Comparison of ENCODE assay signal across 15 cellular contexts in the genomic region with DNA sequence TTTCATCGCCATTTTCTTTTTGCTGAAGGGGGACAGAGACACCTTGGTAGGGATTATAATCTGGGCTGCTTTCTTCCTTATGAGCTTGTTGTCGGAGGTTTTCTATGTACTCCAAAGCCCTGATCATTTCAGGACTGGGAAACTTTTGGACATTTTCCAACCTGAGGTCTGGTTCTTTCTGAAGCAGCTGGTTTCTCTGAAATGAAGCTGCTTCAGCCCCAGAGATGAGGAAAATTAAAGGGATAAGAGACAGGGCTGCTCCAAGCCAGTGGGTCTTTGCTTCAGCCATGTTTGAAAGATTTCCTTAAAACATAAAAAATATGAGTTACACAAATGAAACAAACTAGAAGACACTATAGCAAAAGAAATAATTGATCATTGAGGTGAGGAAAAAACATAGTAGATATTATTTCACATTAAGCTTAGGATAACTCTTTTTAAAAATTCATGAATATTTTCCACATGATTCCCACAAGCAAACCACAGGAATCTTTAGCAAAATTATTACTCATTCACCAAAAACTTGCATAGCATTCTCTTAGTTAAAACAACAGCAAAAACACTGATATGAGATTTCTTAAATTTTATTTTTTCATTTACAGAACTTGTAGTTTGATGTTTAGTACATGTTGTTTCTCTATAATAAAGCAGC. TPM values are rescaled to one million over a fixed set of nuclear protein-coding genes. Genes with fewer than 3 reads are reported as not detected.
DNase-seq lines count a peak whose midpoint lies in the region; ATAC-seq and TF ChIP-seq lines count a peak whose summit lies in the region.
"Had no signal": no experiment of that assay in that cellular context is flagged by ENCODE, and none has a peak within 500 bp of the region (broad histone marks: within the 10 kb centered on the region; RNA-seq: fewer than 3 reads in every experiment).

No MANE protein-coding gene starts in this region.

- H3K4me3 ChIP-seq in AG04450 (ENCODE audit: low read depth, low read length): no peak overlapping the region
- H3K4me3 ChIP-seq: BLaER1 treated with 17β-estradiol and CSF1 and Interleukin-3, amounts not matched to agents 10 nM and 100 nM had no signal

- POLR2A ChIA-PET in AG04450 (lab: Yijun Ruan, JAX): interaction anchor here (0.6 kb wide), 1 partner anchor 32 kb away, joined by 6 read pairs; no protein-coding TSS in a partner anchor

- H3K27me3 ChIP-seq in AG04450 (ENCODE audit: control insufficient read depth, insufficient read depth, low read length): no peaks in the 10 kb centered on the region
- H3K27me3 ChIP-seq: BLaER1 treated with 17β-estradiol and CSF1 and Interleukin-3, amounts not matched to agents 10 nM and 100 nM had no signal

- H3K36me3 Mint-ChIP-seq in activated T-helper 1 cell treated with anti-CD3 and anti-CD28 coated beads, Interleukin-12 subunit alpha, Interleukin-12 subunit beta, Interleukin-2, Interleukin-4 antibody, amounts not matched to agents 30 ng/mL and 10 ng/mL and 1 ng/mL, durations not matched to agents 14 hours and 24 hours and 36 hours (ENCODE audit: low read depth): no peaks in the 10 kb centered on the region
- H3K36me3 Mint-ChIP-seq: memory B cell; stimulated activated memory B cell treated with anti-CD40 and anti-IgM and Interleukin-4, amounts not matched to agents 10 μg/mL and 1 μg/mL and 100 μg/mL, for 72 hours had no signal

- H3K4me3 Mint-ChIP-seq in activated T-helper 1 cell treated with anti-CD3 and anti-CD28 coated beads, Interleukin-12 subunit alpha, Interleukin-12 subunit beta, Interleukin-2, Interleukin-4 antibody, amounts not matched to agents 30 ng/mL and 10 ng/mL and 1 ng/mL, durations not matched to agents 14 hours and 24 hours and 36 hours: no peak overlapping the region
- H3K4me3 Mint-ChIP-seq: activated B cell treated with CpG ODN at 0.5 μM for 24 hours; memory B cell; stimulated activated memory B cell treated with anti-CD40 and anti-IgM and Interleukin-4, amounts not matched to agents 10 μg/mL and 1 μg/mL and 100 μg/mL, for 72 hours had no signal

- H3K27me3 Mint-ChIP-seq in activated T-helper 1 cell treated with anti-CD3 and anti-CD28 coated beads, Interleukin-12 subunit alpha, Interleukin-12 subunit beta, Interleukin-2, Interleukin-4 antibody, amounts not matched to agents 30 ng/mL and 10 ng/mL and 1 ng/mL, durations not matched to agents 14 hours and 24 hours and 36 hours (ENCODE audit: insufficient read depth): peaks cover 5% of the 10 kb centered on the region

- peak; percentile 63 for DNase-seq in AG04450 (ENCODE audit: low read depth, low spot score)
- peak; percentile 66 for DNase-seq in HS-27A (ENCODE audit: low read depth)
- peak; percentile 90 for DNase-seq in astrocyte of the hippocampus (ENCODE audit: low read depth, low spot score)
- DNase-seq in iris pigment epithelial cell (ENCODE audit: low read depth): peak; percentile 90
- no peak for DNase-seq in activated T-helper 1 cell treated with anti-CD3 and anti-CD28 coated beads, Interleukin-12 subunit alpha, Interleukin-12 subunit beta, Interleukin-2, Interleukin-4 antibody, amounts not matched to agents 30 ng/mL and 10 ng/mL and 1 ng/mL, durations not matched to agents 14 hours and 24 hours and 36 hours (ENCODE audit: low spot score)
- DNase-seq in activated naive CD4-positive, alpha-beta T cell treated with Interleukin-2 at 50 U/mL for 16 hours: no peak
- DNase-seq in amygdala (lab: John Stamatoyannopoulos, UW): no peak
- DNase-seq: activated B cell treated with CpG ODN at 0.5 μM for 24 hours, hypothalamus, NCI-H1436 treated with DMSO at 0.1 percent for 48 hours had no signal

- H3K27ac ChIP-seq in AG04450 (ENCODE audit: low read depth, low read length): peak overlapping the region; percentile 87
- H3K27ac ChIP-seq: BLaER1 treated with 17β-estradiol and CSF1 and Interleukin-3, amounts not matched to agents 10 nM and 100 nM had no signal

- TF ChIP-seq CTCF in AG04450 (IDR thresholded peaks at IDR 0.05; ENCODE audit: low read depth, low read length): no peak

- no peaks in the 10 kb centered on the region for H3K9me3 Mint-ChIP-seq in activated T-helper 1 cell treated with anti-CD3 and anti-CD28 coated beads, Interleukin-12 subunit alpha, Interleukin-12 subunit beta, Interleukin-2, Interleukin-4 antibody, amounts not matched to agents 30 ng/mL and 10 ng/mL and 1 ng/mL, durations not matched to agents 14 hours and 24 hours and 36 hours
- H3K9me3 Mint-ChIP-seq: activated B cell treated with CpG ODN at 0.5 μM for 24 hours; stimulated activated memory B cell treated with anti-CD40 and anti-IgM and Interleukin-4, amounts not matched to agents 10 μg/mL and 1 μg/mL and 100 μg/mL, for 72 hours had no signal

- no peak overlapping the region for H3K27ac Mint-ChIP-seq in activated T-helper 1 cell treated with anti-CD3 and anti-CD28 coated beads, Interleukin-12 subunit alpha, Interleukin-12 subunit beta, Interleukin-2, Interleukin-4 antibody, amounts not matched to agents 30 ng/mL and 10 ng/mL and 1 ng/mL, durations not matched to agents 14 hours and 24 hours and 36 hours
- H3K27ac Mint-ChIP-seq: activated B cell treated with CpG ODN at 0.5 μM for 24 hours; memory B cell; stimulated activated memory B cell treated with anti-CD40 and anti-IgM and Interleukin-4, amounts not matched to agents 10 μg/mL and 1 μg/mL and 100 μg/mL, for 72 hours had no signal

- no peaks in the 10 kb centered on the region for H3K9me3 ChIP-seq in AG04450 (ENCODE audit: control insufficient read depth, insufficient read depth, low read length)
- H3K9me3 ChIP-seq: BLaER1 treated with 17β-estradiol and CSF1 and Interleukin-3, amounts not matched to agents 10 nM and 100 nM had no signal

- no peak for ATAC-seq in GM18498 (IDR thresholded peaks at IDR 0.05; ENCODE audit: unreplicated experiment)
- ATAC-seq: HepG2; stimulated activated memory B cell treated with anti-CD40 and anti-IgM and Interleukin-4, amounts not matched to agents 10 μg/mL and 1 μg/mL and 100 μg/mL, for 72 hours had no signal

- CTCF ChIA-PET in AG04450 (lab: Charles Lee): interaction anchor here (1.7 to 2.0 kb wide), 2 partner anchors 199 to 627 kb away, joined by 8 to 11 read pairs; no protein-coding TSS in a partner anchor

- no peaks in the 10 kb centered on the region for H3K4me1 Mint-ChIP-seq in activated T-helper 1 cell treated with anti-CD3 and anti-CD28 coated beads, Interleukin-12 subunit alpha, Interleukin-12 subunit beta, Interleukin-2, Interleukin-4 antibody, amounts not matched to agents 30 ng/mL and 10 ng/mL and 1 ng/mL, durations not matched to agents 14 hours and 24 hours and 36 hours (ENCODE audit: low read depth)
- H3K4me1 Mint-ChIP-seq: memory B cell; stimulated activated memory B cell treated with anti-CD40 and anti-IgM and Interleukin-4, amounts not matched to agents 10 μg/mL and 1 μg/mL and 100 μg/mL, for 72 hours had no signal

- intact Hi-C loops in activated T-helper 1 cell treated with anti-CD3 and anti-CD28 coated beads, Interleukin-12 subunit alpha, Interleukin-12 subunit beta, Interleukin-2, Interleukin-4 antibody, amounts not matched to agents 30 ng/mL and 10 ng/mL and 1 ng/mL, durations not matched to agents 14 hours and 24 hours and 36 hours (cut with micrococcal nuclease): no loop called here

RNA-seq across cellular contexts. Expression of a gene that starts 3.0 kb away (rescaled TPM):
- polyA plus RNA-seq in AG04450 (2011; rRNA removed): 1.5 and 1.8 TPM in 2 replicates
- polyA minus RNA-seq in AG04450 (2011; rRNA and poly(A)+ RNA removed): 0.56 and 0.78 TPM in 2 replicates
- not detected in 2 replicates for total RNA-seq in activated T-helper 1 cell treated with anti-CD3 and anti-CD28 coated beads, Interleukin-12 subunit alpha, Interleukin-12 subunit beta, Interleukin-2, Interleukin-4 antibody, amounts not matched to agents 30 ng/mL and 10 ng/mL and 1 ng/mL, durations not matched to agents 14 hours and 24 hours and 36 hours
- total RNA-seq: HepG2 had no signal
- polyA plus RNA-seq: HepG2 had no signal

Comparison
In these comparisons a context has a peak if more than half of its experiments do, and no peak if none do; other contexts are left out.
1. DNase-seq: peak in AG04450 (single experiment), HS-27A (single experiment), astrocyte of the hippocampus (single experiment) and iris pigment epithelial cell (single experiment); none in activated T-helper 1 cell treated with anti-CD3 and anti-CD28 coated beads, Interleukin-12 subunit alpha, Interleukin-12 subunit beta, Interleukin-2, Interleukin-4 antibody, amounts not matched to agents 30 ng/mL and 10 ng/mL and 1 ng/mL, durations not matched to agents 14 hours and 24 hours and 36 hours (single experiment), activated naive CD4-positive, alpha-beta T cell treated with Interleukin-2 at 50 U/mL for 16 hours (single experiment) and amygdala (0 of 56).